20 cellular contexts compared by ENCODE assay signal in the genomic region with DNA sequence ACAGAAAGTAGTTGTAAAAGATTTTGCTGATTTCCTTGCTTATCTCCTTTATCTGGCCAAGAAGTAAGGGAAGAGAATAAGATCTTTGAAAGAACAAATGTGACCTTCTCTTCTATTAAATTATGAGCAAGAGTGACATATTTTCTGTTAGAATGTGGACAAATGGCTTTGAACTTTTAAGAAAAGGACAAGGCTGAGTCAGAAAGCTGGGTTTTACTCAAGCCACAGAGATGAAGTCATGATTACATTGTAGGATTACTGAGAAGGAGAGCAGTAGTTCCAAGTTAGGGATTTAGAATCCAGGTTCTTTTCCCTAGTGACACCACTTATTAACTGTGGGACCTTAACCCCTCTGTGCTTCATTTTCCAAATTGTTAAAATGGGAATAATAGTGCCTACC. TPM values are rescaled to one million over a fixed set of nuclear protein-coding genes. Genes with fewer than 3 reads are reported as not detected.
A peak's percentile ranks its signal among the peaks of the same experiment; 100 is the strongest.
DNase-seq lines count a peak whose midpoint lies in the region; ATAC-seq and TF ChIP-seq lines count a peak whose summit lies in the region.
"Had no signal": no experiment of that assay in that cellular context is flagged by ENCODE, and none has a peak within 500 bp of the region (broad histone marks: within the 10 kb centered on the region; RNA-seq: fewer than 3 reads in every experiment).

No MANE protein-coding gene starts in this region.

- peak; percentile 49 for ATAC-seq in activated CD8-positive, alpha-beta T cell treated with anti-CD3 and anti-CD28 coated beads for 36 hours
- no peak for ATAC-seq in activated CD8-positive, alpha-beta T cell treated with anti-CD3 and anti-CD28 coated beads, Interleukin-2, amount 10 ng/mL, durations not matched to agents 7 days and 5 days
- ATAC-seq in stimulated activated naive CD8-positive, alpha-beta T cell treated with anti-CD3 and anti-CD28 coated beads, Interleukin-15, Interleukin-2, amounts not matched to agents 100 U/mL and 50 U/mL, for 24 hours = peak; percentile 36
- ATAC-seq in HG02885 (IDR thresholded peaks at IDR 0.05; ENCODE audit: poor library complexity, unreplicated experiment) = no peak
- ATAC-seq: A549, left lobe of liver, Panc1 had no signal

- CTCF ChIA-PET in activated CD8-positive, alpha-beta T cell treated with anti-CD3 and anti-CD28 coated beads for 36 hours (lab: Charles Lee) = interaction anchor here (2.1 kb wide), 1 partner anchor 23 kb away, joined by 8 read pairs; no protein-coding TSS in a partner anchor
- CTCF ChIA-PET in activated CD8-positive, alpha-beta T cell treated with anti-CD3 and anti-CD28 coated beads, Interleukin-2, amount 10 ng/mL, durations not matched to agents 7 days and 5 days (lab: Charles Lee) = interaction anchor here (0.6 to 2.2 kb wide), 2 partner anchors 20 to 405 kb away, joined by 3 to 6 read pairs; no protein-coding TSS in a partner anchor

- POLR2A ChIA-PET in activated CD8-positive, alpha-beta T cell treated with anti-CD3 and anti-CD28 coated beads for 36 hours (lab: Charles Lee) = no interaction called here
- POLR2A ChIA-PET in activated CD8-positive, alpha-beta T cell treated with anti-CD3 and anti-CD28 coated beads, Interleukin-2, amount 10 ng/mL, durations not matched to agents 7 days and 5 days (lab: Charles Lee) = no interaction called here

- no peak for TF ChIP-seq CTCF in activated CD8-positive, alpha-beta T cell treated with anti-CD3 and anti-CD28 coated beads for 36 hours (IDR thresholded peaks at IDR 0.05)
- TF ChIP-seq CTCF in fibroblast of pulmonary artery (IDR thresholded peaks at IDR 0.05; ENCODE audit: low read length, missing control alignments) = no peak

- intact Hi-C loops in activated CD8-positive, alpha-beta T cell treated with anti-CD3 and anti-CD28 coated beads for 36 hours (cut with micrococcal nuclease) = no loop called here

- no peak for DNase-seq in activated CD8-positive, alpha-beta T cell treated with anti-CD3 and anti-CD28 coated beads for 36 hours
- no peak for DNase-seq in activated CD8-positive, alpha-beta T cell treated with anti-CD3 and anti-CD28 coated beads, Interleukin-2, amount 10 ng/mL, durations not matched to agents 7 days and 5 days
- peak; percentile 48 for DNase-seq in fibroblast of pulmonary artery (ENCODE audit: low read depth)
- no peak for DNase-seq in stimulated activated naive CD8-positive, alpha-beta T cell treated with anti-CD3 and anti-CD28 coated beads, Interleukin-15, Interleukin-2, amounts not matched to agents 100 U/mL and 50 U/mL, for 24 hours
- DNase-seq in HuH-7.5 (ENCODE audit: low spot score) = no peak
- no peak for DNase-seq in T-helper 9 cell
- DNase-seq: activated CD4-positive, alpha-beta T cell treated with anti-CD3 and anti-CD28 coated beads, Interleukin-2, amount 50 U/mL, for 48 hours; activated naive CD4-positive, alpha-beta T cell treated with anti-CD3 and anti-CD28 coated beads for 36 hours; dermis blood vessel endothelial cell; H7; NCI-H1105 treated with DMSO at 0.1 percent for 48 hours; NCI-H510A; small intestine had no signal

- H3K9me3 Mint-ChIP-seq in activated CD8-positive, alpha-beta T cell treated with anti-CD3 and anti-CD28 coated beads for 36 hours = no peaks in the 10 kb centered on the region
- H3K9me3 Mint-ChIP-seq in activated CD8-positive, alpha-beta T cell treated with anti-CD3 and anti-CD28 coated beads, Interleukin-2, amount 10 ng/mL, durations not matched to agents 7 days and 5 days (ENCODE audit: insufficient read depth) = no peaks in the 10 kb centered on the region
- peaks cover 4% of the 10 kb centered on the region for H3K9me3 Mint-ChIP-seq in activated naive CD8-positive, alpha-beta T cell (ENCODE audit: low read depth)

- no peak overlapping the region for H3K27ac Mint-ChIP-seq in activated CD8-positive, alpha-beta T cell treated with anti-CD3 and anti-CD28 coated beads for 36 hours
- H3K27ac Mint-ChIP-seq in activated CD8-positive, alpha-beta T cell treated with anti-CD3 and anti-CD28 coated beads, Interleukin-2, amount 10 ng/mL, durations not matched to agents 7 days and 5 days = no peak overlapping the region
- peak overlapping the region; percentile 8 for H3K27ac Mint-ChIP-seq in activated naive CD8-positive, alpha-beta T cell
- H3K27ac Mint-ChIP-seq: nephron; T-helper 2 cell treated with Interferon-gamma antibody and Interleukin-4, amounts not matched to agents 5 μg/mL and 100 μg/mL, for 36 hours had no signal

- no peak overlapping the region for H3K4me3 Mint-ChIP-seq in activated CD8-positive, alpha-beta T cell treated with anti-CD3 and anti-CD28 coated beads for 36 hours
- no peak overlapping the region for H3K4me3 Mint-ChIP-seq in activated CD8-positive, alpha-beta T cell treated with anti-CD3 and anti-CD28 coated beads, Interleukin-2, amount 10 ng/mL, durations not matched to agents 7 days and 5 days
- H3K4me3 Mint-ChIP-seq in activated naive CD8-positive, alpha-beta T cell = no peak overlapping the region
- H3K4me3 Mint-ChIP-seq: activated naive CD4-positive, alpha-beta T cell treated with anti-CD3 and anti-CD28 coated beads for 36 hours; nephron; T-helper 2 cell treated with Interferon-gamma antibody and Interleukin-4, amounts not matched to agents 5 μg/mL and 100 μg/mL, for 36 hours had no signal

- peaks cover 25% of the 10 kb centered on the region for H3K4me1 Mint-ChIP-seq in activated CD8-positive, alpha-beta T cell treated with anti-CD3 and anti-CD28 coated beads for 36 hours (ENCODE audit: low read depth)
- no peaks in the 10 kb centered on the region for H3K4me1 Mint-ChIP-seq in activated CD8-positive, alpha-beta T cell treated with anti-CD3 and anti-CD28 coated beads, Interleukin-2, amount 10 ng/mL, durations not matched to agents 7 days and 5 days (ENCODE audit: low read depth)
- H3K4me1 Mint-ChIP-seq in activated naive CD8-positive, alpha-beta T cell (ENCODE audit: low read depth) = peaks cover 25% of the 10 kb centered on the region
- H3K4me1 Mint-ChIP-seq: nephron had no signal

- H3K36me3 Mint-ChIP-seq in activated CD8-positive, alpha-beta T cell treated with anti-CD3 and anti-CD28 coated beads for 36 hours (ENCODE audit: low read depth) = peaks cover 48% of the 10 kb centered on the region
- H3K36me3 Mint-ChIP-seq in activated CD8-positive, alpha-beta T cell treated with anti-CD3 and anti-CD28 coated beads, Interleukin-2, amount 10 ng/mL, durations not matched to agents 7 days and 5 days (ENCODE audit: low read depth) = peaks cover 54% of the 10 kb centered on the region
- peaks cover 27% of the 10 kb centered on the region for H3K36me3 Mint-ChIP-seq in activated naive CD8-positive, alpha-beta T cell

- H3K27me3 Mint-ChIP-seq in activated CD8-positive, alpha-beta T cell treated with anti-CD3 and anti-CD28 coated beads for 36 hours = no peaks in the 10 kb centered on the region
- H3K27me3 Mint-ChIP-seq in activated CD8-positive, alpha-beta T cell treated with anti-CD3 and anti-CD28 coated beads, Interleukin-2, amount 10 ng/mL, durations not matched to agents 7 days and 5 days (ENCODE audit: low read depth) = no peaks in the 10 kb centered on the region
- no peaks in the 10 kb centered on the region for H3K27me3 Mint-ChIP-seq in activated naive CD8-positive, alpha-beta T cell

- H3K4me3 ChIP-seq in fibroblast of pulmonary artery (replicated peaks; ENCODE audit: low read depth, low read length) = no peak overlapping the region
- H3K4me3 ChIP-seq: A549 had no signal

RNA-seq across cellular contexts. Expression of gene CCDC90B, which starts 13.5 kb away (rescaled TPM):
- total RNA-seq in activated CD8-positive, alpha-beta T cell treated with anti-CD3 and anti-CD28 coated beads for 36 hours = 10 to 100 TPM; 23.2 to 25.1 TPM
- 10 to 100 TPM; 30.2 to 31.3 TPM for total RNA-seq in activated CD8-positive, alpha-beta T cell treated with anti-CD3 and anti-CD28 coated beads, Interleukin-2, amount 10 ng/mL, durations not matched to agents 7 days and 5 days

Comparison
In these comparisons a context has a peak if more than half of its experiments do, and no peak if none do; other contexts are left out.
1. ATAC-seq: peak in activated CD8-positive, alpha-beta T cell treated with anti-CD3 and anti-CD28 coated beads for 36 hours (single experiment) and stimulated activated naive CD8-positive, alpha-beta T cell treated with anti-CD3 and anti-CD28 coated beads, Interleukin-15, Interleukin-2, amounts not matched to agents 100 U/mL and 50 U/mL, for 24 hours (single experiment); none in activated CD8-positive, alpha-beta T cell treated with anti-CD3 and anti-CD28 coated beads, Interleukin-2, amount 10 ng/mL, durations not matched to agents 7 days and 5 days (single experiment) and HG02885 (single experiment).